ENCODE assay signal across 8 cellular contexts in the genomic region with DNA sequence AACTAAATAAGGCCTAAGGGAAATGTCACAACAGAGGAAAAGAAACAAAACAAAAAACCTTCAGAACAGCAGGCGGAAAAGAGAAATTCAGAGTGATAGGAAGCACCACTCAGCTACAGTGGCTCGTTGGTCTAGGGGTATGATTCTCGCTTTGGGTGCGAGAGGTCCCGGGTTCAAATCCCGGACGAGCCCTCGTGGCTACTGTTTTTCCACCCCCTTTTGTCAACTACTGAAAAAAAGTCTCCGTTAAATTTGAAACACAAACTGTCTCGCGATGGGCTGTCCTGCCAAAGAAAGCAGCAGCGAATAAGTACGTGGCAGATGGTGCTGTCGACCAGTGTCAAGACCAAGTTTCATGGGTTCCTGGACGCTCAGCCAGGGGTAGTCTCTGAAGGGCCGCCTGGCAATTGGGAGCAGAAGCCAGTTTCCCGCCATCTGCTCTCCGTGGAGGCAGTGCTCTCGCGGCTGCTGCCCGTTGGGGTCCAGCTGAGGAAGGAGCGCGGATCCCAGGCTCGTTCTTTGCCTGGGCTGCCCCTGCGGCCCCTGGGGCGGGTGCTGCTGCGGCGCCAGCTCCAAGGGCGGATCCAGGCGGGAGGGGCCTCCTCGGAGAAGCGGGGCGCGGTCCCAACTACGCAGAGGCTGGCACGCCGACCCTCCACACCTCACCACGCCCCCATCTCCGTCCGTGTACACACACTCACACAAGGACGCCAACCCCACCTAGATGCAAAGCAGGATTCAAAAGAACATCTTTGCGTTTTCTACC. TPM values are rescaled to one million over a fixed set of nuclear protein-coding genes. Genes with fewer than 3 reads are reported as not detected.
DNase-seq lines count a peak whose midpoint lies in the region; ATAC-seq, FAIRE-seq and TF ChIP-seq lines count a peak whose summit lies in the region.

A gene with protein sequence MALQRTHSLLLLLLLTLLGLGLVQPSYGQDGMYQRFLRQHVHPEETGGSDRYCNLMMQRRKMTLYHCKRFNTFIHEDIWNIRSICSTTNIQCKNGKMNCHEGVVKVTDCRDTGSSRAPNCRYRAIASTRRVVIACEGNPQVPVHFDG (plus strand): TSS at position 665 of the 766 bp plus-strand sequence. CDS start 14,812 bp downstream, outside the sequence.

- H3K27ac ChIP-seq in esophagus squamous epithelium = peak within 1 kb of the TSS; percentile 98 to 100 (median 99)

- H3K9me3 ChIP-seq in esophagus squamous epithelium = no peaks in the 10 kb centered on the region

- peak within 1 kb of the TSS; percentile 65 to 93 (median 80) for H3K4me3 ChIP-seq in esophagus squamous epithelium

- ATAC-seq in HG03196 (IDR thresholded peaks at IDR 0.05; ENCODE audit: unreplicated experiment) = peak; percentile 28

- FAIRE-seq in GM18507 (lab: Jason Lieb, UNC) = peak; percentile 71

- intact Hi-C loops in esophagus squamous epithelium (cut with DNase I) = loop anchor here (2.0 to 10.0 kb wide), 2 partner anchors 71 to 349 kb away; a partner anchor contains a TSS

- no peaks in the 10 kb centered on the region for H3K27me3 ChIP-seq in esophagus squamous epithelium

- DNase-seq in A172 (ENCODE audit: low spot score) = peak; percentile 72
- no peak for DNase-seq in GM18507 (ENCODE audit: extremely low spot score, insufficient read length, low read depth)
- peak; percentile 84 for DNase-seq in OCI-M2 (lab: John Stamatoyannopoulos, UW; ENCODE audit: unreplicated experiment)
- peak; percentile 90 to 91 for DNase-seq in activated T-cell treated with anti-CD3 and anti-CD28 coated beads, Interleukin-2, amount 50 U/mL, for 48 hours
- DNase-seq in esophagus squamous epithelium (lab: John Stamatoyannopoulos, UW) = peak; percentile 26
- DNase-seq in myocyte (ENCODE audit: low read depth) = peak; percentile 88
- DNase-seq in stimulated activated CD8-positive, alpha-beta memory T cell treated with anti-CD3 and anti-CD28 coated beads, Interleukin-7, amount 100 ng/mL, for 1 hour (ENCODE audit: low read depth in 2 of 2) = peak; percentile 64 to 73

- no peaks in the 10 kb centered on the region for H3K36me3 ChIP-seq in esophagus squamous epithelium

- TF ChIP-seq CTCF in esophagus squamous epithelium (IDR thresholded peaks at IDR 0.05) = peak in 2 of 6 experiments; percentile 3 to 7

- H3K4me1 ChIP-seq in esophagus squamous epithelium = peaks cover 20 to 69% (median 21%) of the 10 kb centered on the region in 3 donors

- WGBS in esophagus squamous epithelium, 2 donors = 0% methylated on average over 15 to 24 of the region's 42 CpGs

- TF ChIP-seq POLR2A in esophagus squamous epithelium (IDR thresholded peaks at IDR 0.05) = peak in 3 of 4 donors; percentile 49 to 81 (median 73)

RNA-seq across cellular contexts. Expression of the gene that starts here (rescaled TPM):
- 0.91 and 1.1 TPM in 2 replicates for total RNA-seq in A172 (2014; rRNA removed; shearing (Covaris generic))
- 10 to 100 TPM in 2 of 4 donors, 1 to 10 TPM in 2; 4.0 to 73.1 (median 19.5) TPM for total RNA-seq in esophagus squamous epithelium
- 4.7 and 7.2 TPM in 2 replicates for total RNA-seq in myocyte
- 16.3 TPM for polyA plus RNA-seq in myocyte (2012)
